Comparison of ENCODE assay signal across 8 cellular contexts in genomic region chr5:77129386-77129785, GRCh38. TPM values are rescaled to one million over a fixed set of nuclear protein-coding genes. Genes with fewer than 3 reads are reported as not detected.
DNase-seq lines count a peak whose midpoint lies in the region; ATAC-seq and TF ChIP-seq lines count a peak whose summit lies in the region.

No MANE protein-coding gene starts in this region.

- no peaks in the 10 kb centered on the region for H3K36me3 ChIP-seq in Loucy (ENCODE audit: insufficient read depth, low read length)
- no peaks in the 10 kb centered on the region for H3K36me3 ChIP-seq in body of pancreas (replicated peaks in 1 of 2; ENCODE audit: insufficient read depth in 1 of 2, low read depth in 2 of 2)
- H3K36me3 ChIP-seq in osteoblast (ENCODE audit: insufficient read depth, low read length): no peaks in the 10 kb centered on the region

- H3K4me3 Mint-ChIP-seq in natural killer cell treated with Interleukin-12 subunit alpha and Interleukin-12 subunit beta and Interleukin-15 and Interleukin-18, amount 100 ng/mL, for 72 hours: no peak overlapping the region

- H3K4me2 ChIP-seq in Loucy (ENCODE audit: low read depth, low read length, poor library complexity, severe bottlenecking) (no peak overlapping the region), osteoblast (ENCODE audit: insufficient read depth, low read length) (no peak overlapping the region)

- no peak overlapping the region for H3K9ac ChIP-seq in Loucy (ENCODE audit: low read depth, low read length, poor library complexity, severe bottlenecking)

- H3K9me3 ChIP-seq in Loucy (ENCODE audit: insufficient read depth, low read depth, low read length): no peaks in the 10 kb centered on the region
- no peaks in the 10 kb centered on the region for H3K9me3 ChIP-seq in body of pancreas
- no peaks in the 10 kb centered on the region for H3K9me3 ChIP-seq in osteoblast (ENCODE audit: low read depth, low read length)

- no peak overlapping the region for H2AFZ ChIP-seq in Loucy (ENCODE audit: low read length)
- H2AFZ ChIP-seq in osteoblast (ENCODE audit: low read length): no peak overlapping the region

- no peaks in the 10 kb centered on the region for H3K9me2 ChIP-seq in Loucy (replicated peaks; ENCODE audit: low read depth, low read length)

- ATAC-seq in body of pancreas (no peak), GM19035 (IDR thresholded peaks at IDR 0.05; ENCODE audit: unreplicated experiment) (no peak), GM18868 (IDR thresholded peaks at IDR 0.05; ENCODE audit: unreplicated experiment) (no peak)
- ATAC-seq in natural killer cell treated with Interleukin-12 subunit alpha and Interleukin-12 subunit beta and Interleukin-15 and Interleukin-18, amount 100 ng/mL, for 72 hours: no peak

- H3K4me1 ChIP-seq in Loucy (ENCODE audit: insufficient read depth, low read length, poor library complexity, severe bottlenecking): no peaks in the 10 kb centered on the region
- H3K4me1 ChIP-seq in body of pancreas: no peaks in the 10 kb centered on the region
- peaks cover 13% of the 10 kb centered on the region for H3K4me1 ChIP-seq in osteoblast (ENCODE audit: insufficient read depth, low read length)

- H3K36me3 Mint-ChIP-seq in natural killer cell treated with Interleukin-12 subunit alpha and Interleukin-12 subunit beta and Interleukin-15 and Interleukin-18, amount 100 ng/mL, for 72 hours: no peaks in the 10 kb centered on the region

- H4K20me1 ChIP-seq in Loucy (ENCODE audit: insufficient read depth, low read length, poor library complexity, severe bottlenecking): no peaks in the 10 kb centered on the region
- H4K20me1 ChIP-seq in osteoblast (ENCODE audit: insufficient read depth, low read length): no peaks in the 10 kb centered on the region

- H3K27me3 ChIP-seq in Loucy (ENCODE audit: insufficient read depth, low read length, poor library complexity, severe bottlenecking) (no peaks in the 10 kb centered on the region), body of pancreas (no peaks in the 10 kb centered on the region), osteoblast (ENCODE audit: insufficient read depth, low read length) (peaks cover 60% of the 10 kb centered on the region)

- H3F3A ChIP-seq in Loucy (ENCODE audit: low read depth): no peaks in the 10 kb centered on the region

- DNase-seq in NCI-H82 (lab: John Stamatoyannopoulos, UW): peak; percentile 61
- no peak for DNase-seq in NCI-H82 treated with DMSO at 0.1 percent for 48 hours (lab: John Stamatoyannopoulos, UW; ENCODE audit: unreplicated experiment)
- DNase-seq in body of pancreas: peak in 3 of 4 donors; percentile 10 to 32 (median 22)
- DNase-seq in osteoblast (ENCODE audit: insufficient read length, low spot score, missing footprints): peak; percentile 25
- DNase-seq in natural killer cell treated with Interleukin-12 subunit alpha and Interleukin-12 subunit beta and Interleukin-15 and Interleukin-18, amount 100 ng/mL, for 72 hours (ENCODE audit: low spot score): no peak

- H3K27ac ChIP-seq in body of pancreas: no peak overlapping the region
- no peak overlapping the region for H3K27ac ChIP-seq in osteoblast (ENCODE audit: low read depth, low read length)

- H3K4me3 ChIP-seq in Loucy (ENCODE audit: low read length, poor library complexity, severe bottlenecking) (no peak overlapping the region), body of pancreas (no peak overlapping the region), osteoblast (ENCODE audit: insufficient read depth, low read length) (no peak overlapping the region)

- no peaks in the 10 kb centered on the region for H3K4me1 Mint-ChIP-seq in natural killer cell treated with Interleukin-12 subunit alpha and Interleukin-12 subunit beta and Interleukin-15 and Interleukin-18, amount 100 ng/mL, for 72 hours (ENCODE audit: low read depth in 2 of 2)

- H3K9me3 Mint-ChIP-seq in natural killer cell treated with Interleukin-12 subunit alpha and Interleukin-12 subunit beta and Interleukin-15 and Interleukin-18, amount 100 ng/mL, for 72 hours: no peaks in the 10 kb centered on the region

- no peak overlapping the region for H3K27ac Mint-ChIP-seq in natural killer cell treated with Interleukin-12 subunit alpha and Interleukin-12 subunit beta and Interleukin-15 and Interleukin-18, amount 100 ng/mL, for 72 hours

- WGBS in body of pancreas, 2 donors: 77 to 83% methylated on average over 5 of the region's 5 CpGs

- TF ChIP-seq POLR2A in body of pancreas (IDR thresholded peaks at IDR 0.05): no peak

- H3K27me3 Mint-ChIP-seq in natural killer cell treated with Interleukin-12 subunit alpha and Interleukin-12 subunit beta and Interleukin-15 and Interleukin-18, amount 100 ng/mL, for 72 hours: peaks cover 7 to 19% of the 10 kb centered on the region in 2 donors

- TF ChIP-seq CTCF in Loucy (conservative IDR thresholded peaks at IDR 0.05; ENCODE audit: low read length): peak; percentile 78
- TF ChIP-seq CTCF in body of pancreas (IDR thresholded peaks at IDR 0.05): peak in 3 of 7 experiments; percentile 16 to 22 (median 19)
- peak; percentile 56 for TF ChIP-seq CTCF in osteoblast (IDR thresholded peaks at IDR 0.05; ENCODE audit: extremely low read depth, low read depth, low read length)

- intact Hi-C loops in body of pancreas (cut with DNase I): no loop called here

- H3K79me2 ChIP-seq in Loucy (ENCODE audit: insufficient read depth, low read length) (no peaks in the 10 kb centered on the region), osteoblast (ENCODE audit: insufficient read depth, low read length) (no peaks in the 10 kb centered on the region)

RNA-seq across cellular contexts. Expression of gene ZBED3, which starts 42.3 kb away (rescaled TPM):
- total RNA-seq in body of pancreas (10 to 100 TPM in 1 of 2 donors, 1 to 10 TPM in 1; 4.2 to 41.5 TPM), osteoblast (1.1 and 4.7 TPM in 2 replicates)
- total RNA-seq in natural killer cell treated with Interleukin-12 subunit alpha and Interleukin-12 subunit beta and Interleukin-15 and Interleukin-18, amount 100 ng/mL, for 72 hours: under 1 TPM; 0.12 to 0.17 TPM

Comparison
In these comparisons a context has a peak if more than half of its experiments do, and no peak if none do; other contexts are left out.
1. DNase-seq: peak in NCI-H82 (single experiment), body of pancreas (3 of 4) and osteoblast (single experiment); none in NCI-H82 treated with DMSO at 0.1 percent for 48 hours (single experiment) and natural killer cell treated with Interleukin-12 subunit alpha and Interleukin-12 subunit beta and Interleukin-15 and Interleukin-18, amount 100 ng/mL, for 72 hours (single experiment).